26 cellular contexts compared by ENCODE assay signal in genomic region chr7:152152267-152152666, GRCh38.
DNase-seq lines count a peak whose midpoint lies in the region; ATAC-seq and TF ChIP-seq lines count a peak whose summit lies in the region.
"Had no signal": no experiment of that assay in that cellular context is flagged by ENCODE, and none has a peak within 500 bp of the region (broad histone marks: within the 10 kb centered on the region; RNA-seq: fewer than 3 reads in every experiment).

No MANE protein-coding gene starts in this region.

- intact Hi-C loops in CD8-positive, alpha-beta T cell (cut with DNase I, micrococcal nuclease), result loop anchor here in 1 of 2 experiments (10.0 kb wide), 1 partner anchor 553 kb away; no protein-coding TSS in a partner anchor

- no peak overlapping the region for H3K4me3 ChIP-seq in CD8-positive, alpha-beta T cell (ENCODE audit: low read depth, low read length)
- H3K4me3 ChIP-seq: coronary artery, right lobe of liver, tibial artery had no signal

- H3K4me3 Mint-ChIP-seq in activated naive CD4-positive, alpha-beta T cell treated with anti-CD3 and anti-CD28 coated beads, Interleukin-2, amount 50 U/mL, for 24 hours, result no peak overlapping the region
- no peak overlapping the region for H3K4me3 Mint-ChIP-seq in CD8-positive, alpha-beta T cell
- no peak overlapping the region for H3K4me3 Mint-ChIP-seq in activated T-helper 17 cell treated with anti-CD3 and anti-CD28 coated beads, Interleukin-2, amount 50 U/mL, for 72 hours
- no peak overlapping the region for H3K4me3 Mint-ChIP-seq in nephron progenitor cell
- no peak overlapping the region for H3K4me3 Mint-ChIP-seq in progenitor cell of endocrine pancreas (ENCODE audit: low read depth)
- H3K4me3 Mint-ChIP-seq: activated T-helper 1 cell treated with anti-CD3 and anti-CD28 coated beads, Interleukin-12 subunit alpha, Interleukin-12 subunit beta, Interleukin-2, Interleukin-4 antibody, amounts not matched to agents 30 ng/mL and 10 ng/mL and 1 ng/mL, durations not matched to agents 14 hours and 24 hours and 36 hours had no signal

- no peaks in the 10 kb centered on the region for H3K4me1 Mint-ChIP-seq in activated naive CD4-positive, alpha-beta T cell treated with anti-CD3 and anti-CD28 coated beads, Interleukin-2, amount 50 U/mL, for 24 hours
- peaks cover 4% of the 10 kb centered on the region for H3K4me1 Mint-ChIP-seq in CD8-positive, alpha-beta T cell (ENCODE audit: low read depth)
- no peaks in the 10 kb centered on the region for H3K4me1 Mint-ChIP-seq in activated T-helper 17 cell treated with anti-CD3 and anti-CD28 coated beads, Interleukin-2, amount 50 U/mL, for 72 hours
- H3K4me1 Mint-ChIP-seq in nephron progenitor cell (no peaks in the 10 kb centered on the region), progenitor cell of endocrine pancreas (ENCODE audit: low read depth) (no peaks in the 10 kb centered on the region)

- H3K27ac Mint-ChIP-seq in activated naive CD4-positive, alpha-beta T cell treated with anti-CD3 and anti-CD28 coated beads, Interleukin-2, amount 50 U/mL, for 24 hours, result peak overlapping the region; percentile 0
- H3K27ac Mint-ChIP-seq in CD8-positive, alpha-beta T cell, result peak overlapping the region; percentile 78
- peak overlapping the region; percentile 8 for H3K27ac Mint-ChIP-seq in activated T-helper 17 cell treated with anti-CD3 and anti-CD28 coated beads, Interleukin-2, amount 50 U/mL, for 72 hours
- H3K27ac Mint-ChIP-seq in nephron progenitor cell (peak overlapping the region; percentile 45), progenitor cell of endocrine pancreas (no peak overlapping the region)

- no peak for TF ChIP-seq CTCF in CD8-positive, alpha-beta T cell (IDR thresholded peaks at IDR 0.05)
- no peak for TF ChIP-seq CTCF in nephron progenitor cell (IDR thresholded peaks at IDR 0.05)
- TF ChIP-seq CTCF in progenitor cell of endocrine pancreas (IDR thresholded peaks at IDR 0.05; ENCODE audit: unreplicated experiment), result no peak

- no peak overlapping the region for H3K27ac ChIP-seq in CD8-positive, alpha-beta T cell (ENCODE audit: low read depth, low read length)
- H3K27ac ChIP-seq: coronary artery, right lobe of liver, tibial artery, VCaP had no signal

- H3K27me3 Mint-ChIP-seq in activated naive CD4-positive, alpha-beta T cell treated with anti-CD3 and anti-CD28 coated beads, Interleukin-2, amount 50 U/mL, for 24 hours, result no peaks in the 10 kb centered on the region
- no peaks in the 10 kb centered on the region for H3K27me3 Mint-ChIP-seq in CD8-positive, alpha-beta T cell (ENCODE audit: low read depth)
- H3K27me3 Mint-ChIP-seq in activated T-helper 17 cell treated with anti-CD3 and anti-CD28 coated beads, Interleukin-2, amount 50 U/mL, for 72 hours, result no peaks in the 10 kb centered on the region
- H3K27me3 Mint-ChIP-seq in nephron progenitor cell (ENCODE audit: low read depth, poor library complexity) (no peaks in the 10 kb centered on the region), progenitor cell of endocrine pancreas (no peaks in the 10 kb centered on the region)

- no peaks in the 10 kb centered on the region for H3K9me3 Mint-ChIP-seq in activated naive CD4-positive, alpha-beta T cell treated with anti-CD3 and anti-CD28 coated beads, Interleukin-2, amount 50 U/mL, for 24 hours
- no peaks in the 10 kb centered on the region for H3K9me3 Mint-ChIP-seq in CD8-positive, alpha-beta T cell
- H3K9me3 Mint-ChIP-seq in activated T-helper 17 cell treated with anti-CD3 and anti-CD28 coated beads, Interleukin-2, amount 50 U/mL, for 72 hours, result no peaks in the 10 kb centered on the region
- H3K9me3 Mint-ChIP-seq in nephron progenitor cell (no peaks in the 10 kb centered on the region), progenitor cell of endocrine pancreas (ENCODE audit: low read depth) (no peaks in the 10 kb centered on the region)
- H3K9me3 Mint-ChIP-seq: activated T-helper 1 cell treated with anti-CD3 and anti-CD28 coated beads, Interleukin-12 subunit alpha, Interleukin-12 subunit beta, Interleukin-2, Interleukin-4 antibody, amounts not matched to agents 30 ng/mL and 10 ng/mL and 1 ng/mL, durations not matched to agents 14 hours and 24 hours and 36 hours had no signal

- CTCF ChIA-PET in CD8-positive, alpha-beta T cell (lab: Charles Lee), result interaction anchor here (1.0 to 1.5 kb wide), 2 partner anchors 17 to 43 kb away, joined by 3 read pairs; no protein-coding TSS in a partner anchor

- H3K4me1 ChIP-seq in CD8-positive, alpha-beta T cell (ENCODE audit: insufficient read depth, low read length), result no peaks in the 10 kb centered on the region
- H3K4me1 ChIP-seq: right lobe of liver, tibial artery had no signal

- POLR2A ChIA-PET in CD8-positive, alpha-beta T cell (lab: Charles Lee), result no interaction called here

- ATAC-seq in CD8-positive, alpha-beta T cell, result no peak
- no peak for ATAC-seq in activated T-helper 17 cell treated with anti-CD3 and anti-CD28 coated beads, Interleukin-2, amount 50 U/mL, for 72 hours (replicated peaks)
- ATAC-seq: HepG2, left lobe of liver, right lobe of liver had no signal

- H3K9me3 ChIP-seq in CD8-positive, alpha-beta T cell (ENCODE audit: low read length), result no peaks in the 10 kb centered on the region
- H3K9me3 ChIP-seq: right lobe of liver, tibial artery had no signal

- DNase-seq in activated naive CD4-positive, alpha-beta T cell treated with Interleukin-2 at 50 U/mL for 16 hours, result no peak
- DNase-seq in CD8-positive, alpha-beta T cell, result no peak
- DNase-seq in nephron progenitor cell, result no peak
- DNase-seq in progenitor cell of endocrine pancreas (ENCODE audit: low spot score, unreplicated experiment), result no peak
- DNase-seq in NCI-H2227 (lab: John Stamatoyannopoulos, UW; ENCODE audit: unreplicated experiment), result no peak
- no peak for DNase-seq in GM19240 (ENCODE audit: insufficient read length, low spot score)
- DNase-seq: activated CD4-positive, alpha-beta T cell treated with anti-CD3 and anti-CD28 coated beads for 48 hours; activated naive CD4-positive, alpha-beta T cell treated with anti-CD3 and anti-CD28 coated beads, Interleukin-2, amount 50 U/mL, for 16 hours; aorta; effector memory CD4-positive, alpha-beta T cell; H7; NCI-H1417; NCI-H2029; right lobe of liver; SHP77 treated with DMSO at 0.1 percent for 48 hours; stimulated activated CD4-positive, alpha-beta T cell treated with anti-CD3 and anti-CD28 coated beads, Interleukin-12 subunit alpha, Interleukin-12 subunit beta, amount 100 ng/mL, for 4 hours; stimulated activated CD4-positive, alpha-beta T cell treated with anti-CD3 and anti-CD28 coated beads, Interleukin-2, amount 100 ng/mL, for 48 hours; T-helper 9 cell; tibial artery had no signal

- no peaks in the 10 kb centered on the region for H3K27me3 ChIP-seq in CD8-positive, alpha-beta T cell (ENCODE audit: insufficient read depth, low read length)
- H3K27me3 ChIP-seq: right lobe of liver, tibial artery had no signal

- H3K36me3 ChIP-seq in CD8-positive, alpha-beta T cell (ENCODE audit: insufficient read depth, low read length), result peaks cover 57% of the 10 kb centered on the region

- H3K36me3 Mint-ChIP-seq in activated naive CD4-positive, alpha-beta T cell treated with anti-CD3 and anti-CD28 coated beads, Interleukin-2, amount 50 U/mL, for 24 hours, result peaks cover 11% of the 10 kb centered on the region
- H3K36me3 Mint-ChIP-seq in CD8-positive, alpha-beta T cell, result peaks cover 86% of the 10 kb centered on the region
- peaks cover 95% of the 10 kb centered on the region for H3K36me3 Mint-ChIP-seq in activated T-helper 17 cell treated with anti-CD3 and anti-CD28 coated beads, Interleukin-2, amount 50 U/mL, for 72 hours (ENCODE audit: low read depth)
- peaks cover 77% of the 10 kb centered on the region for H3K36me3 Mint-ChIP-seq in nephron progenitor cell (ENCODE audit: low read depth)
- peaks cover 44% of the 10 kb centered on the region for H3K36me3 Mint-ChIP-seq in progenitor cell of endocrine pancreas (ENCODE audit: insufficient read depth)
